ENCODE assay signal across 1 cellular context in genomic region chr3:122383915-122384697, GRCh38.
TF ChIP-seq lines count a peak whose summit lies in the region.

A gene with protein sequence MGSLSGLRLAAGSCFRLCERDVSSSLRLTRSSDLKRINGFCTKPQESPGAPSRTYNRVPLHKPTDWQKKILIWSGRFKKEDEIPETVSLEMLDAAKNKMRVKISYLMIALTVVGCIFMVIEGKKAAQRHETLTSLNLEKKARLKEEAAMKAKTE (plus strand): TSS chr3:122384182. CDS start chr3:122384266, 84 bp downstream.

TF ChIP-seq in HepG2, 621 proteins besides CTCF, POLR2A, EP300 and RAD21 (continued from another document and continues in another):
- TF ChIP-seq, protein P1, sequence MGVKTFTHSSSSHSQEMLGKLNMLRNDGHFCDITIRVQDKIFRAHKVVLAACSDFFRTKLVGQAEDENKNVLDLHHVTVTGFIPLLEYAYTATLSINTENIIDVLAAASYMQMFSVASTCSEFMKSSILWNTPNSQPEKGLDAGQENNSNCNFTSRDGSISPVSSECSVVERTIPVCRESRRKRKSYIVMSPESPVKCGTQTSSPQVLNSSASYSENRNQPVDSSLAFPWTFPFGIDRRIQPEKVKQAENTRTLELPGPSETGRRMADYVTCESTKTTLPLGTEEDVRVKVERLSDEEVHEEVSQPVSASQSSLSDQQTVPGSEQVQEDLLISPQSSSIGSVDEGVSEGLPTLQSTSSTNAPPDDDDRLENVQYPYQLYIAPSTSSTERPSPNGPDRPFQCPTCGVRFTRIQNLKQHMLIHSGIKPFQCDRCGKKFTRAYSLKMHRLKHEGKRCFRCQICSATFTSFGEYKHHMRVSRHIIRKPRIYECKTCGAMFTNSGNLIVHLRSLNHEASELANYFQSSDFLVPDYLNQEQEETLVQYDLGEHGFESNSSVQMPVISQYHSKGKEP (CRISPR knock-in tag; IDR thresholded peaks at IDR 0.05) = peak; percentile 82
- TF ChIP-seq GABPA (IDR thresholded peaks at IDR 0.05; ENCODE audit: low read depth, low read length) (no peak), GABPA (CRISPR knock-in tag; IDR thresholded peaks at IDR 0.05; ENCODE audit: low read depth) (0 out of 2 replicates have a peak, but pooled peaks have one; percentile 18), PLRG1 (conservative IDR thresholded peaks at IDR 0.05) (no peak), ZNF430 (CRISPR knock-in tag; IDR thresholded peaks at IDR 0.05) (peak; percentile 80; the same call in 1 of the 2 replicates), IRF2 (CRISPR knock-in tag; IDR thresholded peaks at IDR 0.05) (peak; percentile 96), FOXK2 (IDR thresholded peaks at IDR 0.05) (no peak), FOXC1 (CRISPR knock-in tag; IDR thresholded peaks at IDR 0.05; ENCODE audit: borderline replicate concordance) (no peak; the same call in 1 of the 2 replicates), ZNF33A (CRISPR knock-in tag; IDR thresholded peaks at IDR 0.05; ENCODE audit: borderline replicate concordance) (no peak), ZNF484 (CRISPR knock-in tag; IDR thresholded peaks at IDR 0.05; ENCODE audit: borderline replicate concordance, low read depth) (no peak), ARID2 (CRISPR knock-in tag; IDR thresholded peaks at IDR 0.05; ENCODE audit: borderline replicate concordance) (peak; percentile 96), ZBTB14 (CRISPR knock-in tag; IDR thresholded peaks at IDR 0.05) (no peak), HNF4G (IDR thresholded peaks at IDR 0.05; ENCODE audit: borderline replicate concordance, low read depth, low read length) (no peak), HNF4G (CRISPR knock-in tag; IDR thresholded peaks at IDR 0.05; ENCODE audit: borderline replicate concordance, low read depth) (peak; percentile 76; the same call in 1 of the 2 replicates), MED1 (CRISPR knock-in tag; IDR thresholded peaks at IDR 0.05) (peak; percentile 92), SOX5 (CRISPR knock-in tag; IDR thresholded peaks at IDR 0.05; ENCODE audit: borderline replicate concordance) (peak; percentile 71), CREM (IDR thresholded peaks at IDR 0.05) (no peak), CREM (CRISPR knock-in tag; IDR thresholded peaks at IDR 0.05) (no peak), TEF (CRISPR knock-in tag; IDR thresholded peaks at IDR 0.05) (peak; percentile 73; the same call in 1 of the 2 replicates), ZBTB7A (CRISPR knock-in tag; IDR thresholded peaks at IDR 0.05) (peak; percentile 67; the same call in 1 of the 2 replicates), ZSCAN30 (CRISPR knock-in tag; IDR thresholded peaks at IDR 0.05) (no peak), ZEB1 (IDR thresholded peaks at IDR 0.05; ENCODE audit: insufficient replicate concordance, low read depth) (peak; percentile 44), BCL6 (CRISPR knock-in tag; IDR thresholded peaks at IDR 0.05) (peak; percentile 67), ZNF18 (CRISPR knock-in tag; IDR thresholded peaks at IDR 0.05; ENCODE audit: insufficient replicate concordance) (peak; percentile 84), WIZ (CRISPR knock-in tag; IDR thresholded peaks at IDR 0.05) (peak; percentile 57; the same call in 1 of the 2 replicates), PRMT3 (CRISPR knock-in tag; IDR thresholded peaks at IDR 0.05; ENCODE audit: borderline replicate concordance, low read depth) (peak; percentile 94), TCF7L2 (IDR thresholded peaks at IDR 0.05; ENCODE audit: low read depth, low read length) (no peak), YEATS2 (CRISPR knock-in tag; IDR thresholded peaks at IDR 0.05; ENCODE audit: borderline replicate concordance) (peak; percentile 84; the same call in 1 of the 2 replicates), ZNF749 (CRISPR knock-in tag; IDR thresholded peaks at IDR 0.05; ENCODE audit: borderline replicate concordance) (no peak), TBP (CRISPR knock-in tag; IDR thresholded peaks at IDR 0.05) (no peak; the same call in 1 of the 2 replicates), EED (CRISPR knock-in tag; IDR thresholded peaks at IDR 0.05) (peak; percentile 74; the same call in 1 of the 2 replicates), CBX2 (IDR thresholded peaks at IDR 0.05; ENCODE audit: low read depth, low read length) (no peak), CBX2 (CRISPR knock-in tag; IDR thresholded peaks at IDR 0.05; ENCODE audit: low read depth) (no peak), REXO4 (CRISPR knock-in tag; IDR thresholded peaks at IDR 0.05; ENCODE audit: borderline replicate concordance) (no peak)
- TF ChIP-seq, protein P2, sequence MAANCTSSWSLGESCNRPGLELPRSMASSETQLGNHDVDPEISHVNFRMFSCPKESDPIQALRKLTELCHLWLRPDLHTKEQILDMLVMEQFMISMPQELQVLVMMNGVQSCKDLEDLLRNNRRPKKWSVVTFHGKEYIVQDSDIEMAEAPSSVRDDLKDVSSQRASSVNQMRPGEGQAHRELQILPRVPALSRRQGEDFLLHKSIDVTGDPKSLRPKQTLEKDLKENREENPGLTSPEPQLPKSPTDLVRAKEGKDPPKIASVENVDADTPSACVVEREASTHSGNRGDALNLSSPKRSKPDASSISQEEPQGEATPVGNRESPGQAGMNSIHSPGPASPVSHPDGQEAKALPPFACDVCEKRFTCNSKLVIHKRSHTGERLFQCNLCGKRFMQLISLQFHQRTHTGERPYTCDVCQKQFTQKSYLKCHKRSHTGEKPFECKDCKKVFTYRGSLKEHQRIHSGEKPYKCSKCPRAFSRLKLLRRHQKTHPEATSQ (CRISPR knock-in tag; IDR thresholded peaks at IDR 0.05; ENCODE audit: borderline replicate concordance) = peak; percentile 72; the same call in 1 of the 2 replicates
- TF ChIP-seq, protein P3, sequence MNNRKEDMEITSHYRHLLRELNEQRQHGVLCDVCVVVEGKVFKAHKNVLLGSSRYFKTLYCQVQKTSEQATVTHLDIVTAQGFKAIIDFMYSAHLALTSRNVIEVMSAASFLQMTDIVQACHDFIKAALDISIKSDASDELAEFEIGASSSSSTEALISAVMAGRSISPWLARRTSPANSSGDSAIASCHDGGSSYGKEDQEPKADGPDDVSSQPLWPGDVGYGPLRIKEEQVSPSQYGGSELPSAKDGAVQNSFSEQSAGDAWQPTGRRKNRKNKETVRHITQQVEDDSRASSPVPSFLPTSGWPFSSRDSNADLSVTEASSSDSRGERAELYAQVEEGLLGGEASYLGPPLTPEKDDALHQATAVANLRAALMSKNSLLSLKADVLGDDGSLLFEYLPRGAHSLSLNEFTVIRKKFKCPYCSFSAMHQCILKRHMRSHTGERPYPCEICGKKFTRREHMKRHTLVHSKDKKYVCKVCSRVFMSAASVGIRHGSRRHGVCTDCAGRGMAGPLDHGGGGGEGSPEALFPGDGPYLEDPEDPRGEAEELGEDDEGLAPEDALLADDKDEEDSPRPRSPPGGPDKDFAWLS (CRISPR knock-in tag; IDR thresholded peaks at IDR 0.05; ENCODE audit: borderline replicate concordance) = peak; percentile 93; the same call in 1 of the 2 replicates
- TF ChIP-seq, protein P4, sequence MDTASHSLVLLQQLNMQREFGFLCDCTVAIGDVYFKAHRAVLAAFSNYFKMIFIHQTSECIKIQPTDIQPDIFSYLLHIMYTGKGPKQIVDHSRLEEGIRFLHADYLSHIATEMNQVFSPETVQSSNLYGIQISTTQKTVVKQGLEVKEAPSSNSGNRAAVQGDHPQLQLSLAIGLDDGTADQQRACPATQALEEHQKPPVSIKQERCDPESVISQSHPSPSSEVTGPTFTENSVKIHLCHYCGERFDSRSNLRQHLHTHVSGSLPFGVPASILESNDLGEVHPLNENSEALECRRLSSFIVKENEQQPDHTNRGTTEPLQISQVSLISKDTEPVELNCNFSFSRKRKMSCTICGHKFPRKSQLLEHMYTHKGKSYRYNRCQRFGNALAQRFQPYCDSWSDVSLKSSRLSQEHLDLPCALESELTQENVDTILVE (CRISPR knock-in tag; IDR thresholded peaks at IDR 0.05) = peak; percentile 54; the same call in 1 of the 2 replicates
- TF ChIP-seq, protein P5, sequence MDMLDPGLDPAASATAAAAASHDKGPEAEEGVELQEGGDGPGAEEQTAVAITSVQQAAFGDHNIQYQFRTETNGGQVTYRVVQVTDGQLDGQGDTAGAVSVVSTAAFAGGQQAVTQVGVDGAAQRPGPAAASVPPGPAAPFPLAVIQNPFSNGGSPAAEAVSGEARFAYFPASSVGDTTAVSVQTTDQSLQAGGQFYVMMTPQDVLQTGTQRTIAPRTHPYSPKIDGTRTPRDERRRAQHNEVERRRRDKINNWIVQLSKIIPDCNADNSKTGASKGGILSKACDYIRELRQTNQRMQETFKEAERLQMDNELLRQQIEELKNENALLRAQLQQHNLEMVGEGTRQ (IDR thresholded peaks at IDR 0.05; ENCODE audit: low read depth, low read length) = no peak
- TF ChIP-seq, protein P5 (CRISPR knock-in tag; IDR thresholded peaks at IDR 0.05; ENCODE audit: borderline replicate concordance) = no peak
- TF ChIP-seq, protein P6, sequence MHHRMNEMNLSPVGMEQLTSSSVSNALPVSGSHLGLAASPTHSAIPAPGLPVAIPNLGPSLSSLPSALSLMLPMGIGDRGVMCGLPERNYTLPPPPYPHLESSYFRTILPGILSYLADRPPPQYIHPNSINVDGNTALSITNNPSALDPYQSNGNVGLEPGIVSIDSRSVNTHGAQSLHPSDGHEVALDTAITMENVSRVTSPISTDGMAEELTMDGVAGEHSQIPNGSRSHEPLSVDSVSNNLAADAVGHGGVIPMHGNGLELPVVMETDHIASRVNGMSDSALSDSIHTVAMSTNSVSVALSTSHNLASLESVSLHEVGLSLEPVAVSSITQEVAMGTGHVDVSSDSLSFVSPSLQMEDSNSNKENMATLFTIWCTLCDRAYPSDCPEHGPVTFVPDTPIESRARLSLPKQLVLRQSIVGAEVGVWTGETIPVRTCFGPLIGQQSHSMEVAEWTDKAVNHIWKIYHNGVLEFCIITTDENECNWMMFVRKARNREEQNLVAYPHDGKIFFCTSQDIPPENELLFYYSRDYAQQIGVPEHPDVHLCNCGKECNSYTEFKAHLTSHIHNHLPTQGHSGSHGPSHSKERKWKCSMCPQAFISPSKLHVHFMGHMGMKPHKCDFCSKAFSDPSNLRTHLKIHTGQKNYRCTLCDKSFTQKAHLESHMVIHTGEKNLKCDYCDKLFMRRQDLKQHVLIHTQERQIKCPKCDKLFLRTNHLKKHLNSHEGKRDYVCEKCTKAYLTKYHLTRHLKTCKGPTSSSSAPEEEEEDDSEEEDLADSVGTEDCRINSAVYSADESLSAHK (CRISPR knock-in tag; IDR thresholded peaks at IDR 0.05; ENCODE audit: borderline replicate concordance) = no peak
- TF ChIP-seq, protein P7, sequence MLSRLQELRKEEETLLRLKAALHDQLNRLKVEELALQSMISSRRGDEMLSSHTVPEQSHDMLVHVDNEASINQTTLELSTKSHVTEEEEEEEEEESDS (CRISPR knock-in tag; IDR thresholded peaks at IDR 0.05; ENCODE audit: borderline replicate concordance) = 0 out of 2 replicates have a peak, but pooled peaks have one; percentile 63
- TF ChIP-seq, protein P8, sequence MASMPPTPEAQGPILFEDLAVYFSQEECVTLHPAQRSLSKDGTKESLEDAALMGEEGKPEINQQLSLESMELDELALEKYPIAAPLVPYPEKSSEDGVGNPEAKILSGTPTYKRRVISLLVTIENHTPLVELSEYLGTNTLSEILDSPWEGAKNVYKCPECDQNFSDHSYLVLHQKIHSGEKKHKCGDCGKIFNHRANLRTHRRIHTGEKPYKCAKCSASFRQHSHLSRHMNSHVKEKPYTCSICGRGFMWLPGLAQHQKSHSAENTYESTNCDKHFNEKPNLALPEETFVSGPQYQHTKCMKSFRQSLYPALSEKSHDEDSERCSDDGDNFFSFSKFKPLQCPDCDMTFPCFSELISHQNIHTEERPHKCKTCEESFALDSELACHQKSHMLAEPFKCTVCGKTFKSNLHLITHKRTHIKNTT (CRISPR knock-in tag; IDR thresholded peaks at IDR 0.05) = no peak
- TF ChIP-seq, protein P9, sequence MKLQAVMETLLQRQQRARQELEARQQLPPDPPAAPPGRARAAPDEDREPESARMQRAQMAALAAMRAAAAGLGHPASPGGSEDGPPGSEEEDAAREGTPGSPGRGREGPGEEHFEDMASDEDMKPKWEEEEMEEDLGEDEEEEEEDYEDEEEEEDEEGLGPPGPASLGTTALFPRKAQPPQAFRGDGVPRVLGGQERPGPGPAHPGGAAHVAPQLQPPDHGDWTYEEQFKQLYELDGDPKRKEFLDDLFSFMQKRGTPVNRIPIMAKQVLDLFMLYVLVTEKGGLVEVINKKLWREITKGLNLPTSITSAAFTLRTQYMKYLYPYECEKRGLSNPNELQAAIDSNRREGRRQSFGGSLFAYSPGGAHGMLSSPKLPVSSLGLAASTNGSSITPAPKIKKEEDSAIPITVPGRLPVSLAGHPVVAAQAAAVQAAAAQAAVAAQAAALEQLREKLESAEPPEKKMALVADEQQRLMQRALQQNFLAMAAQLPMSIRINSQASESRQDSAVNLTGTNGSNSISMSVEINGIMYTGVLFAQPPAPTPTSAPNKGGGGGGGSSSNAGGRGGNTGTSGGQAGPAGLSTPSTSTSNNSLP (IDR thresholded peaks at IDR 0.05; ENCODE audit: low read depth, low read length) = no peak
